ENCODE assay signal across 21 cellular contexts in the genomic region with DNA sequence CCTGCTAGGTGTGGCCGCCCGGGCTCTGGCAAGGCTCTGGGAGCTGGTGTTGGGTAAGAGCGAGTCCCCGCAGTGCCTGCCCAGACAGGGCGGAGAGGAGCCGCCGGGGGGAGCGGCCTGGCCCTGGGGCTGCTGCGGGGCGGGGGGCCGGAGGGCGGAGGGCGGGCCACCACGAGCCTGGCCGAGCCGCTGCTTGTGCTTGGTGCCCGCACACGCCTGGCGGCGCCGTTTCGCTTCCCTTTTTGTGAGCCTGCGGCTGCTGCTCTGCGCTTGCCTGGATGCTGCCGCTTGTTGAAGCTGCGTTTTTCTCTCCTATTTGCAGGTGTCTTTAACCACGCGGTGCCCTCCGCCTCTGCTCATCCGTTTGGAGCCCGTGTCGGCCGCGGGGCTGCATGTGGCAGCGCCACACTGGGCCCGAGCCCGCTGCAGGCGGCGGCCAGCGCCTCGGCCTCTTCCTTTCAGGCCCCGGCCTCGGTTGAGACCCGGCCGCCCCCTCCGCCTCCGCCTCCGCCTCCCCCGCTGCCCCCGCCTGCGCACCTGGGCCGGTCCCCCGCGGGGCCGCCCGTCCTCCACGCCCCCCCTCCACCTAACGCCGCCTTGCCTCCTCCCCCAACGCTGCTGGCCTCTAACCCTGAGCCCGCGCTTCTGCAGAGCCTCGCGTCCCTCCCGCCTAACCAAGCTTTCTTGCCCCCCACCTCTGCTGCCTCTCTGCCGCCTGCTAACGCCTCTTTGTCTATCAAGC. TPM values are rescaled to one million over a fixed set of nuclear protein-coding genes. Genes with fewer than 3 reads are reported as not detected.
A peak's percentile ranks its signal among the peaks of the same experiment; 100 is the strongest.
DNase-seq lines count a peak whose midpoint lies in the region; ATAC-seq and TF ChIP-seq lines count a peak whose summit lies in the region.
"Had no signal": no experiment of that assay in that cellular context is flagged by ENCODE, and none has a peak within 500 bp of the region (broad histone marks: within the 10 kb centered on the region; RNA-seq: fewer than 3 reads in every experiment).

No MANE protein-coding gene starts in this region.

- H3K4me1 ChIP-seq in spleen = peaks cover 0 to 65% (median 17%) of the 10 kb centered on the region in 6 donors
- H3K4me1 ChIP-seq: uterus had no signal

- intact Hi-C loops in activated B cell treated with CpG ODN at 0.5 μM for 24 hours (cut with micrococcal nuclease) = no loop called here
- intact Hi-C loops in spleen (cut with DNase I; ENCODE audit: low total_unique reads) = no loop called here

- POLR2A ChIA-PET in activated B cell treated with CpG ODN at 0.5 μM for 24 hours (lab: Charles Lee) = interaction anchor here (0.6 to 1.5 kb wide), 7 partner anchors 8 to 373 kb away, joined by 3 to 5 read pairs (median 4); a partner anchor contains a TSS

- no peaks in the 10 kb centered on the region for H3K9me3 Mint-ChIP-seq in activated B cell treated with CpG ODN at 0.5 μM for 24 hours
- H3K9me3 Mint-ChIP-seq: activated CD4-positive, alpha-beta T cell treated with anti-CD3 and anti-CD28 coated beads, Interleukin-2, amount 10 ng/mL, durations not matched to agents 24 days and 14 days; activated T-cell treated with anti-CD3 and anti-CD28 coated beads, Interleukin-2, amount 50 U/mL, for 4 hours; HFFc6; T-helper 1 cell treated with Interleukin-12 subunit alpha and Interleukin-12 subunit beta and Interleukin-4 antibody, amounts not matched to agents 30 μg/mL and 1 μg/mL, for 36 hours had no signal

- CTCF ChIA-PET in activated B cell treated with CpG ODN at 0.5 μM for 24 hours (lab: Charles Lee) = interaction anchor here (0.6 to 2.6 kb wide), 4 partner anchors 8 to 143 kb away, joined by 3 to 6 read pairs (median 4); a partner anchor contains a TSS

- H3K4me3 ChIP-seq in NB4 (ENCODE audit: low read depth, low read length) = peak overlapping the region; percentile 46
- H3K4me3 ChIP-seq in spleen = peak overlapping the region in 1 of 8 donors; percentile 25
- H3K4me3 ChIP-seq: hepatocyte, uterus had no signal

- peak overlapping the region; percentile 46 for H3K27ac Mint-ChIP-seq in activated B cell treated with CpG ODN at 0.5 μM for 24 hours
- H3K27ac Mint-ChIP-seq: activated CD4-positive, alpha-beta T cell treated with anti-CD3 and anti-CD28 coated beads, Interleukin-2, amount 10 ng/mL, durations not matched to agents 24 days and 14 days; HFFc6; T-helper 1 cell treated with Interleukin-12 subunit alpha and Interleukin-12 subunit beta and Interleukin-4 antibody, amounts not matched to agents 30 μg/mL and 1 μg/mL, for 36 hours had no signal

- peaks cover 0 to 100% (median 77%) of the 10 kb centered on the region in 6 donors for H3K36me3 ChIP-seq in spleen
- H3K36me3 ChIP-seq: uterus had no signal

- H3K4me1 Mint-ChIP-seq in activated B cell treated with CpG ODN at 0.5 μM for 24 hours = peaks cover 42% of the 10 kb centered on the region

- no peaks in the 10 kb centered on the region for H3K9me3 ChIP-seq in spleen
- H3K9me3 ChIP-seq: uterus had no signal

- 80 to 93% (median 88%) methylated on average over 50 to 67 of the region's 67 CpGs for WGBS in spleen, 5 donors

- H3K27me3 ChIP-seq in spleen (replicated peaks in 1 of 7) = no peaks in the 10 kb centered on the region
- H3K27me3 ChIP-seq: hepatocyte, uterus had no signal

- no peaks in the 10 kb centered on the region for H3K27me3 Mint-ChIP-seq in activated B cell treated with CpG ODN at 0.5 μM for 24 hours
- H3K27me3 Mint-ChIP-seq: activated CD4-positive, alpha-beta T cell treated with anti-CD3 and anti-CD28 coated beads, Interleukin-2, amount 10 ng/mL, durations not matched to agents 24 days and 14 days had no signal

- no peak for ATAC-seq in GM18505 (IDR thresholded peaks at IDR 0.05; ENCODE audit: unreplicated experiment)
- ATAC-seq in activated B cell treated with CpG ODN at 0.5 μM for 24 hours (ENCODE audit: low read depth) = peak; percentile 48
- ATAC-seq in HG03565 (IDR thresholded peaks at IDR 0.05; ENCODE audit: unreplicated experiment) = no peak
- ATAC-seq in GM21526 (IDR thresholded peaks at IDR 0.05; ENCODE audit: low FRiP score, unreplicated experiment) = no peak
- ATAC-seq: activated T-cell treated with anti-CD3 and anti-CD28 coated beads, Interleukin-2, amount 50 U/mL, for 4 hours; left colon; right cardiac atrium had no signal

- DNase-seq in NB4 (ENCODE audit: low read depth) (peak; percentile 94), activated B cell treated with CpG ODN at 0.5 μM for 24 hours (peak; percentile 48), spleen (peak; percentile 88), NCI-H2171 treated with DMSO at 0.1 percent for 48 hours (lab: John Stamatoyannopoulos, UW) (no peak), DMS79 (lab: John Stamatoyannopoulos, UW) (no peak)
- DNase-seq: activated CD4-positive, alpha-beta T cell treated with anti-CD3 and anti-CD28 coated beads, Interleukin-2, amount 10 ng/mL, durations not matched to agents 24 days and 14 days; activated T-cell treated with anti-CD3 and anti-CD28 coated beads, Interleukin-2, amount 50 U/mL, for 4 hours; HFFc6; NCI-H1092; NCI-H446 treated with DMSO at 0.1 percent for 48 hours; stimulated activated CD4-positive, alpha-beta T cell treated with anti-CD3 and anti-CD28 coated beads, Interleukin-2, amount 100 ng/mL, for 48 hours; uterus had no signal

- TF ChIP-seq POLR2A in GM18505 (IDR thresholded peaks at IDR 0.05; ENCODE audit: borderline replicate concordance, extremely low read depth, insufficient read depth, insufficient read length) (peak; percentile 23), NB4 (IDR thresholded peaks at IDR 0.05; ENCODE audit: extremely low read depth, insufficient read length) (no peak), spleen (IDR thresholded peaks at IDR 0.05) (no peak)

- peaks cover 71% of the 10 kb centered on the region for H3K36me3 Mint-ChIP-seq in activated B cell treated with CpG ODN at 0.5 μM for 24 hours (ENCODE audit: low read depth)

- no peak overlapping the region for H3K4me3 Mint-ChIP-seq in activated B cell treated with CpG ODN at 0.5 μM for 24 hours
- H3K4me3 Mint-ChIP-seq: activated CD4-positive, alpha-beta T cell treated with anti-CD3 and anti-CD28 coated beads, Interleukin-2, amount 10 ng/mL, durations not matched to agents 24 days and 14 days; activated T-cell treated with anti-CD3 and anti-CD28 coated beads, Interleukin-2, amount 50 U/mL, for 4 hours; HFFc6; T-helper 1 cell treated with Interleukin-12 subunit alpha and Interleukin-12 subunit beta and Interleukin-4 antibody, amounts not matched to agents 30 μg/mL and 1 μg/mL, for 36 hours had no signal

- TF ChIP-seq CTCF in NB4 (IDR thresholded peaks at IDR 0.05; ENCODE audit: low read depth, low read length) = no peak
- TF ChIP-seq CTCF in activated B cell treated with CpG ODN at 0.5 μM for 24 hours (IDR thresholded peaks at IDR 0.05) = no peak
- TF ChIP-seq CTCF in spleen (IDR thresholded peaks at IDR 0.05 in 8 of 11, conservative IDR thresholded peaks at IDR 0.05 in 3 of 11) = no peak

- peak overlapping the region in 5 of 8 donors; percentile 20 to 70 (median 59) for H3K27ac ChIP-seq in spleen
- H3K27ac ChIP-seq: epithelial cell of prostate, hepatocyte, uterus had no signal

RNA-seq across cellular contexts. Expression of a gene that starts 8.5 kb away (rescaled TPM):
- total RNA-seq in activated B cell treated with CpG ODN at 0.5 μM for 24 hours (74.4 and 74.9 TPM in 2 replicates), spleen (10 to 100 TPM; 37.7 to 66.6 (median 45.6) TPM)
- polyA plus RNA-seq in spleen = 100 to 1,000 TPM in 1 of 3 donors, 10 to 100 TPM in 2; 78.5 to 117 (median 91.8) TPM

RNA-seq across cellular contexts. Expression of a gene that starts 9.0 kb away (rescaled TPM):
- total RNA-seq in activated B cell treated with CpG ODN at 0.5 μM for 24 hours (107 and 117 TPM in 2 replicates), spleen (10 to 100 TPM; 28.5 to 79.7 (median 66.6) TPM)
- polyA plus RNA-seq in spleen = 10 to 100 TPM; 35.1 to 50.4 (median 37.7) TPM

RNA-seq across cellular contexts. Expression of a gene that starts 21.5 kb away (rescaled TPM):
- total RNA-seq in activated B cell treated with CpG ODN at 0.5 μM for 24 hours (2.8 and 4.8 TPM in 2 replicates), spleen (1 to 10 TPM in 4 of 7 donors, under 1 TPM in 3; 0.79 to 5.7 (median 2.1) TPM)
- 1 to 10 TPM in 1 of 3 donors, under 1 TPM in 2; 0.20 to 1.2 (median 0.58) TPM for polyA plus RNA-seq in spleen

RNA-seq across cellular contexts. Expression of a gene that starts 28.6 kb away (rescaled TPM):
- total RNA-seq in activated B cell treated with CpG ODN at 0.5 μM for 24 hours (0.31 and 0.54 TPM in 2 replicates), spleen (1 to 10 TPM; 1.2 to 4.8 (median 3.4) TPM)
- 1 to 10 TPM; 1.2 to 3.0 (median 2.8) TPM for polyA plus RNA-seq in spleen
- total RNA-seq: HT1080, right cardiac atrium, uterus had no signal

RNA-seq across cellular contexts. Expression of a gene that starts 54.4 kb away (rescaled TPM):
- total RNA-seq in activated B cell treated with CpG ODN at 0.5 μM for 24 hours = 0.09 TPM in 1 of 2 replicates, not detected in the other
- total RNA-seq in spleen = 10 to 100 TPM in 2 of 7 donors, 1 to 10 TPM in 5; 5.7 to 17.4 (median 6.8) TPM
- polyA plus RNA-seq in spleen = under 1 TPM; 0.30 to 0.93 (median 0.50) TPM
- total RNA-seq: hepatocyte had no signal

Comparison
In these comparisons a context has a peak if more than half of its experiments do, and no peak if none do; other contexts are left out.
1. DNase-seq: peak in NB4 (single experiment), activated B cell treated with CpG ODN at 0.5 μM for 24 hours (single experiment) and spleen (single experiment); none in NCI-H2171 treated with DMSO at 0.1 percent for 48 hours (single experiment) and DMS79 (single experiment).